8 cellular contexts compared by ENCODE assay signal in genomic region chr19:45646345-45646698, GRCh38. TPM values are rescaled to one million over a fixed set of nuclear protein-coding genes. Genes with fewer than 3 reads are reported as not detected.
DNase-seq lines count a peak whose midpoint lies in the region; ATAC-seq and TF ChIP-seq lines count a peak whose summit lies in the region.

No MANE protein-coding gene starts in this region.

- H3K9me3 ChIP-seq in AG04450 (ENCODE audit: control insufficient read depth, insufficient read depth, low read length): no peaks in the 10 kb centered on the region; the same call in 1 of the 2 replicates
- H3K9me3 ChIP-seq in HUES64 (ENCODE audit: insufficient read depth, low read depth, low read length): no peaks in the 10 kb centered on the region
- H3K9me3 ChIP-seq in mesenchymal stem cell (ENCODE audit: control insufficient read depth, low read length): no peaks in the 10 kb centered on the region
- no peaks in the 10 kb centered on the region for H3K9me3 ChIP-seq in left lung

- no peak overlapping the region for H3K4ac ChIP-seq in mesenchymal stem cell (ENCODE audit: low read depth in 1 of 2, low read length in 2 of 2)

- no peaks in the 10 kb centered on the region for H3K79me1 ChIP-seq in mesenchymal stem cell (replicated peaks; ENCODE audit: low read length, poor library complexity, severe bottlenecking)

- H3K4me3 Mint-ChIP-seq in activated naive CD8-positive, alpha-beta T cell treated with anti-CD3 and anti-CD28 coated beads for 36 hours: peak overlapping the region; percentile 74

- no peak overlapping the region for H2BK120ac ChIP-seq in mesenchymal stem cell (ENCODE audit: low read depth, low read length)

- peak overlapping the region in 1 of 2 experiments; percentile 61 for H2BK12ac ChIP-seq in mesenchymal stem cell (ENCODE audit: low read length in 2 of 2)

- intact Hi-C loops in left lung (cut with DNase I): no loop called here

- H3K36me3 Mint-ChIP-seq in activated naive CD8-positive, alpha-beta T cell treated with anti-CD3 and anti-CD28 coated beads for 36 hours: no peaks in the 10 kb centered on the region

- H3K23ac ChIP-seq in mesenchymal stem cell (ENCODE audit: low read length in 2 of 2): no peak overlapping the region

- H3K18ac ChIP-seq in mesenchymal stem cell (ENCODE audit: low read depth in 1 of 2, low read length in 2 of 2): no peak overlapping the region

- H3K27ac ChIP-seq in AG04450 (ENCODE audit: low read depth, low read length): peak overlapping the region; percentile 22
- no peak overlapping the region for H3K27ac ChIP-seq in HUES64 (ENCODE audit: low read depth, low read length)
- peak overlapping the region; percentile 86 for H3K27ac ChIP-seq in mesenchymal stem cell (ENCODE audit: low read length, poor library complexity, severe bottlenecking)
- H3K27ac ChIP-seq in left lung: no peak overlapping the region

- H4K91ac ChIP-seq in mesenchymal stem cell (ENCODE audit: low read length): no peak overlapping the region

- ATAC-seq in left lung (no peak), GM18858 (IDR thresholded peaks at IDR 0.05; ENCODE audit: unreplicated experiment) (no peak)

- no peaks in the 10 kb centered on the region for H3K9me3 Mint-ChIP-seq in activated naive CD8-positive, alpha-beta T cell treated with anti-CD3 and anti-CD28 coated beads for 36 hours

- 62% methylated on average over 8 of the region's 9 CpGs for WGBS in HUES64
- 20% methylated on average over 9 of the region's 9 CpGs for WGBS in mesenchymal stem cell

- no peak for TF ChIP-seq CTCF in AG04450 (IDR thresholded peaks at IDR 0.05; ENCODE audit: low read depth, low read length)
- no peak for TF ChIP-seq CTCF in left lung (IDR thresholded peaks at IDR 0.05)

- no peak for DNase-seq in AG04450 (ENCODE audit: low read depth, low spot score)
- DNase-seq in activated naive CD8-positive, alpha-beta T cell treated with anti-CD3 and anti-CD28 coated beads for 36 hours: no peak
- no peak for DNase-seq in mesenchymal stem cell
- no peak for DNase-seq in left lung
- DNase-seq in midbrain (lab: John Stamatoyannopoulos, UW): no peak
- DNase-seq in EL: no peak

- no peak overlapping the region for H2BK15ac ChIP-seq in mesenchymal stem cell (ENCODE audit: low read depth, poor library complexity, severe bottlenecking)

- peaks cover 24% of the 10 kb centered on the region for H3K4me1 Mint-ChIP-seq in activated naive CD8-positive, alpha-beta T cell treated with anti-CD3 and anti-CD28 coated beads for 36 hours

- H3K4me3 ChIP-seq in AG04450 (ENCODE audit: low read depth, low read length) (peak overlapping the region; percentile 56), HUES64 (ENCODE audit: low read length) (peak overlapping the region; percentile 50), mesenchymal stem cell (ENCODE audit: insufficient read depth in 1 of 2, low read depth in 1 of 2, low read length in 2 of 2) (peak overlapping the region in 1 of 2 experiments; percentile 66), left lung (peak overlapping the region in 1 of 2 donors; percentile 46)

- peak overlapping the region; percentile 85 for H2AK5ac ChIP-seq in mesenchymal stem cell (ENCODE audit: low read length, severe bottlenecking)

- no peak overlapping the region for H2BK5ac ChIP-seq in mesenchymal stem cell (ENCODE audit: low read depth, low read length, poor library complexity, severe bottlenecking)

- H3K4me1 ChIP-seq in HUES64 (ENCODE audit: insufficient read depth, low read length) (peaks cover 7% of the 10 kb centered on the region), mesenchymal stem cell (ENCODE audit: control insufficient read depth, insufficient read depth, low read depth, low read length) (peaks cover 27% of the 10 kb centered on the region), left lung (peaks cover 14 to 35% of the 10 kb centered on the region in 2 donors)

- peak overlapping the region; percentile 74 for H3K4me2 ChIP-seq in mesenchymal stem cell (ENCODE audit: low read length, poor library complexity, severe bottlenecking)

- H3K27me3 ChIP-seq in AG04450 (ENCODE audit: control insufficient read depth, insufficient read depth, low read length) (no peaks in the 10 kb centered on the region), HUES64 (ENCODE audit: insufficient read depth, low read length) (no peaks in the 10 kb centered on the region), mesenchymal stem cell (ENCODE audit: control insufficient read depth in 1 of 2, insufficient read depth in 1 of 2, low read length in 2 of 2) (peaks cover 0 to 24% of the 10 kb centered on the region in 2 experiments), left lung (peaks cover 4 to 39% of the 10 kb centered on the region in 2 donors)

- H4K8ac ChIP-seq in mesenchymal stem cell (ENCODE audit: low read length): no peak overlapping the region

- no peak overlapping the region for H3K27ac Mint-ChIP-seq in activated naive CD8-positive, alpha-beta T cell treated with anti-CD3 and anti-CD28 coated beads for 36 hours

- POLR2A ChIA-PET in AG04450 (lab: Yijun Ruan, JAX): interaction anchor here (0.7 to 1.5 kb wide), 4 partner anchors 16 to 268 kb away, joined by 3 to 6 read pairs (median 4); partner anchors contain the start of genes QPCTL and SNRPD2

- no peaks in the 10 kb centered on the region for H3K36me3 ChIP-seq in HUES64 (ENCODE audit: insufficient read depth, low read length)
- H3K36me3 ChIP-seq in mesenchymal stem cell (ENCODE audit: control insufficient read depth in 1 of 2, insufficient read depth in 2 of 2, low read depth in 1 of 2, low read length in 2 of 2): no peaks in the 10 kb centered on the region
- no peaks in the 10 kb centered on the region for H3K36me3 ChIP-seq in left lung

- H2AFZ ChIP-seq in mesenchymal stem cell (ENCODE audit: low read depth, low read length): peak overlapping the region; percentile 39

- CTCF ChIA-PET in AG04450 (lab: Charles Lee): interaction anchor here (1.0 to 1.3 kb wide), 2 partner anchors 161 to 168 kb away, joined by 4 to 7 read pairs; no protein-coding TSS in a partner anchor

- no peak overlapping the region for H3K14ac ChIP-seq in mesenchymal stem cell (ENCODE audit: low read length in 2 of 2)

- no peak overlapping the region for H3K9ac ChIP-seq in HUES64 (ENCODE audit: low read depth, low read length)
- H3K9ac ChIP-seq in mesenchymal stem cell (ENCODE audit: low read length): no peak overlapping the region

- H3K27me3 Mint-ChIP-seq in activated naive CD8-positive, alpha-beta T cell treated with anti-CD3 and anti-CD28 coated beads for 36 hours: peaks cover 28% of the 10 kb centered on the region

RNA-seq across cellular contexts. Expression of gene EML2, which starts 7.1 kb away (rescaled TPM):
- polyA plus RNA-seq in AG04450 (2011; rRNA removed): 10.8 and 14.9 TPM in 2 replicates
- polyA minus RNA-seq in AG04450 (2011; rRNA and poly(A)+ RNA removed): 35.6 and 37.9 TPM in 2 replicates
- polyA plus RNA-seq in HUES64 (2013, experiment 1 of 2): 9.3 TPM
- 15.7 TPM for polyA plus RNA-seq in HUES64 (2013, experiment 2 of 2)
- 10 to 100 TPM; 94.4 to 98.8 TPM for total RNA-seq in activated naive CD8-positive, alpha-beta T cell treated with anti-CD3 and anti-CD28 coated beads for 36 hours
- polyA plus RNA-seq in mesenchymal stem cell (2013, experiment 1 of 2): 13.5 TPM
- polyA plus RNA-seq in mesenchymal stem cell (2013, experiment 2 of 2): 13.8 TPM
- 10 to 100 TPM; 54.2 to 76.4 TPM for total RNA-seq in left lung

RNA-seq across cellular contexts. Expression of gene GIPR, which starts 21.7 kb away (rescaled TPM):
- 0.61 and 0.68 TPM in 2 replicates for polyA plus RNA-seq in AG04450 (2011; rRNA removed)
- polyA minus RNA-seq in AG04450 (2011; rRNA and poly(A)+ RNA removed): 1.8 and 2.0 TPM in 2 replicates
- 0.15 TPM for polyA plus RNA-seq in HUES64 (2013, experiment 1 of 2)
- 0.32 TPM for polyA plus RNA-seq in HUES64 (2013, experiment 2 of 2)
- total RNA-seq in activated naive CD8-positive, alpha-beta T cell treated with anti-CD3 and anti-CD28 coated beads for 36 hours: 1 to 10 TPM; 1.4 to 1.7 TPM
- 6.2 TPM for polyA plus RNA-seq in mesenchymal stem cell (2013, experiment 1 of 2)
- 5.2 TPM for polyA plus RNA-seq in mesenchymal stem cell (2013, experiment 2 of 2)
- 1 to 10 TPM; 5.4 to 5.7 TPM for total RNA-seq in left lung

RNA-seq across cellular contexts. Expression of gene GPR4, which starts 44.3 kb away (rescaled TPM):
- not detected in 2 replicates for polyA plus RNA-seq in AG04450 (2011; rRNA removed)
- polyA minus RNA-seq in AG04450 (2011; rRNA and poly(A)+ RNA removed): not detected in 2 replicates
- 0.35 TPM for polyA plus RNA-seq in HUES64 (2013, experiment 1 of 2)
- 0.25 TPM for polyA plus RNA-seq in HUES64 (2013, experiment 2 of 2)
- not detected for total RNA-seq in activated naive CD8-positive, alpha-beta T cell treated with anti-CD3 and anti-CD28 coated beads for 36 hours
- polyA plus RNA-seq in mesenchymal stem cell (2013, experiment 1 of 2): 0.73 TPM
- polyA plus RNA-seq in mesenchymal stem cell (2013, experiment 2 of 2): 0.77 TPM
- 1 to 10 TPM; 4.5 to 9.5 TPM for total RNA-seq in left lung

RNA-seq across cellular contexts. Expression of gene SNRPD2, which starts 45.4 kb away (rescaled TPM):
- 531 and 608 TPM in 2 replicates for polyA plus RNA-seq in AG04450 (2011; rRNA removed)
- 142 and 154 TPM in 2 replicates for polyA minus RNA-seq in AG04450 (2011; rRNA and poly(A)+ RNA removed)
- 496 TPM for polyA plus RNA-seq in HUES64 (2013, experiment 1 of 2)
- polyA plus RNA-seq in HUES64 (2013, experiment 2 of 2): 551 TPM
- 100 to 1,000 TPM; 818 to 852 TPM for total RNA-seq in activated naive CD8-positive, alpha-beta T cell treated with anti-CD3 and anti-CD28 coated beads for 36 hours
- polyA plus RNA-seq in mesenchymal stem cell (2013, experiment 1 of 2): 1,303 TPM
- polyA plus RNA-seq in mesenchymal stem cell (2013, experiment 2 of 2): 1,356 TPM
- 100 to 1,000 TPM; 276 to 306 TPM for total RNA-seq in left lung

RNA-seq across cellular contexts. Expression of gene QPCTL, which starts 46.1 kb away (rescaled TPM):
- polyA plus RNA-seq in AG04450 (2011; rRNA removed): 6.7 and 9.5 TPM in 2 replicates
- polyA minus RNA-seq in AG04450 (2011; rRNA and poly(A)+ RNA removed): 8.9 and 11.3 TPM in 2 replicates
- polyA plus RNA-seq in HUES64 (2013, experiment 1 of 2): 12.6 TPM
- 17.4 TPM for polyA plus RNA-seq in HUES64 (2013, experiment 2 of 2)
- total RNA-seq in activated naive CD8-positive, alpha-beta T cell treated with anti-CD3 and anti-CD28 coated beads for 36 hours: 10 to 100 TPM; 16.4 to 16.7 TPM
- 12.2 TPM for polyA plus RNA-seq in mesenchymal stem cell (2013, experiment 1 of 2)
- polyA plus RNA-seq in mesenchymal stem cell (2013, experiment 2 of 2): 11.9 TPM
- total RNA-seq in left lung: 1 to 10 TPM; 7.7 to 8.7 TPM

Comparison
In these comparisons a context has a peak if more than half of its experiments do, and no peak if none do; other contexts are left out.
1. H3K27ac ChIP-seq: peak in AG04450 (single experiment) and mesenchymal stem cell (single experiment); none in HUES64 (single experiment) and left lung (0 of 2).
2. RNA of gene GPR4, which starts 44.3 kb away (total RNA-seq): 4.5 to 9.5 TPM in left lung; not detected in activated naive CD8-positive, alpha-beta T cell treated with anti-CD3 and anti-CD28 coated beads for 36 hours; every median in the first group is over 4 times any median in the second.